4 cellular contexts compared by ENCODE assay signal in the genomic region with DNA sequence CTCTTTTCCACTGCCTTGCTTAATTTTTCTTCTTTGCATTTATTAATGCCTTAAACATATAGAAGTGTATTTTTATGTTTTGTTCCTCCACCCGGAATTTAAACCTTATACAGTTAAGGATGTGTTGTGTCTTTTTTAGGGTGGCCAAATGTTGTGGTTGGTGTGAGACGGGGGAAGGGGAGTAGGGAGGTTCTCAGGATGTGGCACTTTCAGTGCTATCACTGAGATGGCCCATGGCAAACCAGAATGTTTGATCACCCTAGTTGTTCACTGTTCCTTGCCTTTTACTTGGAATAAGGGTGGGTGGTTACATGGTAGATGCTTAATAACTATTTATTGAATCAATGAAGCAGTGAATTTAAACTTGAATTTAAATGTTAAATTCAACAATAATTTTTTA.
"Had no signal": no experiment of that assay in that cellular context is flagged by ENCODE, and none has a peak within 500 bp of the region (broad histone marks: within the 10 kb centered on the region; RNA-seq: fewer than 3 reads in every experiment).

No MANE protein-coding gene starts in this region.

- H2AFZ ChIP-seq: GM23248 had no signal

- H3K9me3 Mint-ChIP-seq: H9 had no signal

- H3K27ac Mint-ChIP-seq: H9 had no signal

- H3K4me3 ChIP-seq: GM23248 had no signal

- DNase-seq: GM23248, H9, HCEC 1CT, IMR-90 had no signal

- H3K4me1 Mint-ChIP-seq: H9 had no signal

- H3K9ac ChIP-seq: GM23248 had no signal

- H3K4me3 Mint-ChIP-seq: H9 had no signal
